Comparison of ENCODE assay signal across 10 cellular contexts in genomic region chr2:189254268-189254883, GRCh38.
DNase-seq lines count a peak whose midpoint lies in the region; ATAC-seq, FAIRE-seq and TF ChIP-seq lines count a peak whose summit lies in the region.
"Had no signal": no experiment of that assay in that cellular context is flagged by ENCODE, and none has a peak within 500 bp of the region (broad histone marks: within the 10 kb centered on the region; RNA-seq: fewer than 3 reads in every experiment).

No MANE protein-coding gene starts in this region.

- no peak overlapping the region for H2BK15ac ChIP-seq in H9 (ENCODE audit: low read depth, low read length)

- H3K9ac ChIP-seq in H9 (ENCODE audit: extremely low read depth, insufficient read length, low read length) = no peak overlapping the region
- no peak overlapping the region for H3K9ac ChIP-seq in GM12878 (ENCODE audit: control insufficient read depth, insufficient read depth, low read length)

- H3K36me3 Mint-ChIP-seq in H9 (ENCODE audit: insufficient read depth in 1 of 3, low read depth in 3 of 3) (no peaks in the 10 kb centered on the region), endothelial cell (ENCODE audit: low read depth, unreplicated experiment) (no peaks in the 10 kb centered on the region)
- H3K36me3 Mint-ChIP-seq: memory B cell had no signal

- CTCF ChIA-PET in GM12878 (lab: Yijun Ruan, JAX) = no interaction called here

- H3K9me3 ChIP-seq in H9 (ENCODE audit: control insufficient read depth, low read depth, low read length) (no peaks in the 10 kb centered on the region), GM12878 (replicated peaks; ENCODE audit: control insufficient read depth, insufficient read depth, low read length) (no peaks in the 10 kb centered on the region)

- no peak overlapping the region for H3K14ac ChIP-seq in H9 (ENCODE audit: insufficient read depth, low read length)

- BruUV-seq in GM12878 (replicated peaks; lab: Mats Ljungman, UMichigan) = no TSS peak

- no peaks in the 10 kb centered on the region for H3K36me3 ChIP-seq in GM12878 (ENCODE audit: control insufficient read depth in 2 of 2, insufficient read depth in 2 of 2, low read length in 1 of 2)

- no peak overlapping the region for H4K8ac ChIP-seq in H9 (replicated peaks; ENCODE audit: insufficient read length, low read depth, low read length)

- WGBS in H9 (ENCODE audit: extremely low coverage, insufficient read length, low lambda C conversion rate) = no CpG with 5 or more reads among the region's 4 CpGs
- WGBS in GM12878 (ENCODE audit: insufficient coverage, insufficient replicate concordance, low lambda C conversion rate, missing lambda C conversion rate) = 38% methylated on average over 4 of the region's 4 CpGs

- 0 out of 2 replicates have a peak, but pooled peaks cover 3% of the 10 kb centered on the region for H3K4me1 ChIP-seq in H9 (ENCODE audit: insufficient read depth, low read length)
- H3K4me1 ChIP-seq in GM12878 (ENCODE audit: control insufficient read depth, insufficient read depth, low read length) = no peaks in the 10 kb centered on the region

- peak; percentile 45; the same call in 2 of the 3 replicates for ATAC-seq in GM12878
- ATAC-seq in left ventricle myocardium superior = peak; percentile 62

- no peak overlapping the region for H2AK5ac ChIP-seq in H9 (ENCODE audit: insufficient read length, low read length)

- no peaks in the 10 kb centered on the region for H3K23me2 ChIP-seq in H9 (ENCODE audit: insufficient read length, low read depth, low read length, poor library complexity, severe bottlenecking)

- H3K4me3 Mint-ChIP-seq in H9 (no peak overlapping the region), endothelial cell (ENCODE audit: unreplicated experiment) (no peak overlapping the region)
- H3K4me3 Mint-ChIP-seq: memory B cell had no signal

- H3K79me1 ChIP-seq in H9 (ENCODE audit: insufficient read depth, low read depth, low read length, poor library complexity, severe bottlenecking) = no peaks in the 10 kb centered on the region

- no peak overlapping the region for H3K23ac ChIP-seq in H9 (ENCODE audit: insufficient read length, low read depth, low read length)

- H3K27ac ChIP-seq in H9 (ENCODE audit: insufficient read length, low read depth, low read length) (no peak overlapping the region), GM12878 (ENCODE audit: control insufficient read depth, insufficient read depth) (no peak overlapping the region), skin epidermis (peak overlapping the region in 15 of 21 experiments; percentile 3 to 76 (median 66))

- SMC1A ChIA-PET in GM12878 (lab: Charles Lee; ENCODE audit: uncharacterized antibody, unreplicated experiment) = no interaction called here

- H3K27ac Mint-ChIP-seq in H9 (no peak overlapping the region), endothelial cell (ENCODE audit: unreplicated experiment) (no peak overlapping the region)
- H3K27ac Mint-ChIP-seq: memory B cell had no signal

- no peak for TF ChIP-seq EP300 in GM12878 (IDR thresholded peaks at IDR 0.05; ENCODE audit: borderline replicate concordance in 1 of 2, control insufficient read depth in 1 of 2, low read depth in 2 of 2, low read length in 2 of 2)

- no peaks in the 10 kb centered on the region for H3K79me2 ChIP-seq in H9 (ENCODE audit: insufficient read depth, low read length)
- H3K79me2 ChIP-seq in GM12878 (ENCODE audit: control insufficient read depth, insufficient read depth, low read length) = no peaks in the 10 kb centered on the region

- H3T11ph ChIP-seq in H9 (ENCODE audit: low read length) = no peak overlapping the region

- no peak overlapping the region for H3K56ac ChIP-seq in H9 (ENCODE audit: insufficient read length, low read depth, low read length)

- FAIRE-seq in GM12878 (lab: Jason Lieb, UNC) = no peak

- DNase-seq in H9 = no peak
- no peak for DNase-seq in GM12878 (ENCODE audit: low read depth, low spot score)
- peak; percentile 44 for DNase-seq in left ventricle myocardium superior
- DNase-seq in superior temporal gyrus (ENCODE audit: extremely low spot score) = no peak
- DNase-seq in endothelial cell (ENCODE audit: low spot score) = no peak
- no peak for DNase-seq in DMS53 treated with DMSO at 0.1 percent for 48 hours (lab: John Stamatoyannopoulos, UW; ENCODE audit: unreplicated experiment)
- DNase-seq in activated CD4-positive, alpha-beta T cell treated with anti-CD3 and anti-CD28 coated beads, Interleukin-2, amount 50 U/mL, for 1 hour = no peak
- DNase-seq: T-helper 1 cell had no signal

- no peak overlapping the region for H3K18ac ChIP-seq in H9 (ENCODE audit: insufficient read length, low read depth, low read length)

- intact Hi-C loops in GM12878 (cut with micrococcal nuclease; ENCODE audit: unreplicated experiment) (no loop called here), left ventricle myocardium superior (cut with micrococcal nuclease) (no loop called here)

- no peaks in the 10 kb centered on the region for H4K20me1 ChIP-seq in H9 (ENCODE audit: control insufficient read depth, insufficient read depth, insufficient read length)
- H4K20me1 ChIP-seq in GM12878 (ENCODE audit: control insufficient read depth, insufficient read depth) = no peaks in the 10 kb centered on the region

- H3K4me3 ChIP-seq in GM12878 (no peak overlapping the region), skin epidermis (no peak overlapping the region)

- RAD21 ChIA-PET in GM12878 (lab: Charles Lee; ENCODE audit: unreplicated experiment) = no interaction called here

- H3K4me1 Mint-ChIP-seq in H9 = no peaks in the 10 kb centered on the region
- no peaks in the 10 kb centered on the region for H3K4me1 Mint-ChIP-seq in endothelial cell (ENCODE audit: unreplicated experiment)
- H3K4me1 Mint-ChIP-seq: memory B cell had no signal

- TF ChIP-seq CTCF in H9 (conservative IDR thresholded peaks at IDR 0.05) (no peak), GM12878 (IDR thresholded peaks at IDR 0.05 in 2 of 3, conservative IDR thresholded peaks at IDR 0.05 in 1 of 3; ENCODE audit: control insufficient read depth in 2 of 3, extremely low read depth in 1 of 3, insufficient read depth in 1 of 3, low read depth in 3 of 3, low read length in 3 of 3) (no peak), endothelial cell (IDR thresholded peaks at IDR 0.05; ENCODE audit: unreplicated experiment) (no peak)

- no peak overlapping the region for H4K5ac ChIP-seq in H9 (ENCODE audit: insufficient read length, low read depth, low read length)

- no peak overlapping the region for H2BK12ac ChIP-seq in H9 (ENCODE audit: insufficient read length, low read depth, low read length)

- H3K27me3 ChIP-seq in H9 (ENCODE audit: insufficient read depth, low read length) (no peaks in the 10 kb centered on the region), GM12878 (replicated peaks in 1 of 2; ENCODE audit: control insufficient read depth in 2 of 2, insufficient read depth in 2 of 2, low read length in 1 of 2) (no peaks in the 10 kb centered on the region)

- H2BK120ac ChIP-seq in H9 (ENCODE audit: low read depth, low read length, poor library complexity, severe bottlenecking) = no peak overlapping the region

- no peak overlapping the region for H2BK5ac ChIP-seq in H9 (ENCODE audit: insufficient read length, low read length)

- H3K27me3 Mint-ChIP-seq in H9 (ENCODE audit: low read depth) (no peaks in the 10 kb centered on the region), endothelial cell (ENCODE audit: unreplicated experiment) (no peaks in the 10 kb centered on the region)

- H3K9me3 Mint-ChIP-seq in H9 (no peaks in the 10 kb centered on the region), endothelial cell (ENCODE audit: unreplicated experiment) (no peaks in the 10 kb centered on the region)
- H3K9me3 Mint-ChIP-seq: memory B cell had no signal

- no peak overlapping the region for H4K91ac ChIP-seq in H9 (ENCODE audit: insufficient read length, low read depth, low read length)

- no peak overlapping the region for H3K4ac ChIP-seq in H9 (ENCODE audit: low read depth, low read length)

- TF ChIP-seq RAD21 in GM12878 (IDR thresholded peaks at IDR 0.05; ENCODE audit: insufficient read depth, low read depth, low read length) = no peak

- H3K4me2 ChIP-seq in H9 (ENCODE audit: insufficient read depth, insufficient read length, low read length) = no peak overlapping the region
- no peak overlapping the region for H3K4me2 ChIP-seq in GM12878 (ENCODE audit: control insufficient read depth, insufficient read depth)

- in situ Hi-C loops in GM12878 (cut with MboI) = no loop called here

- POLR2A ChIA-PET in GM12878 (lab: Charles Lee) = no interaction called here

- TF ChIP-seq POLR2A in GM12878 (IDR thresholded peaks at IDR 0.05; ENCODE audit: low read depth, low read length) = no peak

- peak overlapping the region; percentile 41 for H2AFZ ChIP-seq in H9 (ENCODE audit: low read length)
- H2AFZ ChIP-seq in GM12878 (ENCODE audit: control insufficient read depth, low read depth, low read length) = no peak overlapping the region

- no peak overlapping the region for H2BK20ac ChIP-seq in H9 (ENCODE audit: low read depth, low read length, poor library complexity, severe bottlenecking)

TF ChIP-seq in GM12878, 131 proteins besides CTCF, POLR2A, EP300 and RAD21:
- TF ChIP-seq STAT3 (IDR thresholded peaks at IDR 0.05; ENCODE audit: low read depth, low read length) = no peak
- no peak for TF ChIP-seq IKZF1 (conservative IDR thresholded peaks at IDR 0.05)
- TF ChIP-seq CEBPB (IDR thresholded peaks at IDR 0.05; ENCODE audit: borderline replicate concordance in 1 of 2, low read depth in 2 of 2, low read length in 2 of 2) = no peak
- TF ChIP-seq SUPT20H (IDR thresholded peaks at IDR 0.05; ENCODE audit: borderline replicate concordance, control insufficient read depth, low read depth, low read length) = no peak
- TF ChIP-seq BCL11A (IDR thresholded peaks at IDR 0.05; ENCODE audit: low read depth, low read length) = no peak
- no peak for TF ChIP-seq EGR1 (IDR thresholded peaks at IDR 0.05; ENCODE audit: borderline replicate concordance in 1 of 2, low read depth in 2 of 2, low read length in 2 of 2)
- no peak for TF ChIP-seq CHD4 (IDR thresholded peaks at IDR 0.05)
TF ChIP-seq in GM12878: peak in this region for 0.

Comparison
In these comparisons a context has a peak if more than half of its experiments do, and no peak if none do; other contexts are left out.
1. H3K27ac ChIP-seq: peak in skin epidermis (15 of 21); none in H9 (single experiment) and GM12878 (single experiment).